In genomic region chr16:14600164-14600563, GRCh38 we compare ENCODE assay signal across 8 cellular contexts. TPM values are rescaled to one million over a fixed set of nuclear protein-coding genes. Genes with fewer than 3 reads are reported as not detected.
DNase-seq lines count a peak whose midpoint lies in the region; ATAC-seq and TF ChIP-seq lines count a peak whose summit lies in the region.

No MANE protein-coding gene starts in this region.

- H3K27me3 ChIP-seq in GM23248 (replicated peaks; ENCODE audit: insufficient read depth) (no peaks in the 10 kb centered on the region), adrenal gland (no peaks in the 10 kb centered on the region)

- H3K4me3 ChIP-seq in GM23248 (no peak overlapping the region), adrenal gland (no peak overlapping the region)

- H3K4me2 ChIP-seq in GM23248 (ENCODE audit: unreplicated experiment), result no peak overlapping the region

- H3K36me3 ChIP-seq in GM23248 (ENCODE audit: low read depth) (peaks cover 20% of the 10 kb centered on the region), adrenal gland (replicated peaks in 1 of 2) (peaks cover 0 to 58% of the 10 kb centered on the region in 2 donors)

- H3K27ac ChIP-seq in GM23248, result no peak overlapping the region
- H3K27ac ChIP-seq in adrenal gland, result no peak overlapping the region

- H3K9me2 ChIP-seq in GM23248 (ENCODE audit: insufficient read depth), result no peaks in the 10 kb centered on the region

- no peak overlapping the region for H2AFZ ChIP-seq in GM23248

- peak; percentile 44 for ATAC-seq in left lobe of liver
- no peak for ATAC-seq in HG02798 (IDR thresholded peaks at IDR 0.05; ENCODE audit: poor library complexity, unreplicated experiment)
- no peak for ATAC-seq in HG03520 (IDR thresholded peaks at IDR 0.05; ENCODE audit: unreplicated experiment)

- WGBS in GM23248 (ENCODE audit: low coverage in 1 of 2, low lambda C conversion rate in 2 of 2, missing lambda C conversion rate in 2 of 2), 2 experiments, result 42 to 45% methylated on average over 2 of the region's 2 CpGs
- 55 to 62% (median 58%) methylated on average over 2 of the region's 2 CpGs for WGBS in adrenal gland, 4 donors

- no peak overlapping the region for H3K9ac ChIP-seq in GM23248

- H3K4me1 ChIP-seq in GM23248 (ENCODE audit: insufficient read depth) (no peaks in the 10 kb centered on the region), adrenal gland (replicated peaks in 1 of 2) (no peaks in the 10 kb centered on the region)

- H3K79me2 ChIP-seq in GM23248 (ENCODE audit: insufficient read depth), result no peaks in the 10 kb centered on the region

- no peaks in the 10 kb centered on the region; the same call in 1 of the 2 replicates for H3F3A ChIP-seq in GM23248 (ENCODE audit: insufficient read depth)

- in situ Hi-C loops in GM23248 (cut with MboI), result no loop called here

- H4K20me1 ChIP-seq in GM23248 (ENCODE audit: insufficient read depth), result no peaks in the 10 kb centered on the region

- no peaks in the 10 kb centered on the region for H3K9me3 ChIP-seq in GM23248 (ENCODE audit: low read depth)
- H3K9me3 ChIP-seq in adrenal gland (replicated peaks in 1 of 3), result no peaks in the 10 kb centered on the region

- TF ChIP-seq POLR2A in adrenal gland (IDR thresholded peaks at IDR 0.05), result no peak

- DNase-seq in AML-193 (lab: John Stamatoyannopoulos, UW) (peak; percentile 11 to 15), GM23248 (peak; percentile 54), adrenal gland (no peak), left lobe of liver (ENCODE audit: low spot score) (no peak), NOMO-1 treated with DMSO at 0.1 percent for 48 hours (lab: John Stamatoyannopoulos, UW; ENCODE audit: unreplicated experiment) (no peak), NCI-H774 (lab: John Stamatoyannopoulos, UW) (no peak)

- TF ChIP-seq CTCF in adrenal gland (IDR thresholded peaks at IDR 0.05), result peak; percentile 20 to 51 (median 36)

- intact Hi-C loops in adrenal gland (cut with DNase I), result no loop called here

RNA-seq across cellular contexts. Expression of gene PARN, which starts 29.9 kb away (rescaled TPM):
- 35.0 and 53.1 TPM in 2 replicates for total RNA-seq in GM23248 (2014; rRNA removed; shearing (Covaris generic))
- polyA plus RNA-seq in GM23248 (2016; fragmentation: Nextera tagmentation; extraction: Ambion mirVana), result 31.7 and 35.4 TPM in 2 replicates
- 100 to 1,000 TPM in 1 of 8 donors, 10 to 100 TPM in 7; 30.8 to 121 (median 36.8) TPM for total RNA-seq in adrenal gland
- 10 to 100 TPM; 11.7 to 60.2 (median 15.1) TPM for polyA plus RNA-seq in adrenal gland
- 14.5 TPM for total RNA-seq in left lobe of liver

RNA-seq across cellular contexts. Expression of gene BFAR, which starts 32.6 kb away (rescaled TPM):
- total RNA-seq in GM23248 (2014; rRNA removed; shearing (Covaris generic)), result 60.1 and 122 TPM in 2 replicates
- polyA plus RNA-seq in GM23248 (2016; fragmentation: Nextera tagmentation; extraction: Ambion mirVana) (43.3 and 51.0 TPM in 2 replicates), adrenal gland (10 to 100 TPM; 20.3 to 51.3 (median 33.5) TPM)
- total RNA-seq in adrenal gland (10 to 100 TPM; 43.6 to 75.8 (median 59.4) TPM), left lobe of liver (17.5 TPM)

Comparison
In these comparisons a context has a peak if more than half of its experiments do, and no peak if none do; other contexts are left out.
1. DNase-seq: peak in AML-193 (2 of 2) and GM23248 (single experiment); none in adrenal gland (0 of 7), left lobe of liver (single experiment), NOMO-1 treated with DMSO at 0.1 percent for 48 hours (single experiment) and NCI-H774 (single experiment).